Comparison of ENCODE assay signal across 1 cellular context in the genomic region with DNA sequence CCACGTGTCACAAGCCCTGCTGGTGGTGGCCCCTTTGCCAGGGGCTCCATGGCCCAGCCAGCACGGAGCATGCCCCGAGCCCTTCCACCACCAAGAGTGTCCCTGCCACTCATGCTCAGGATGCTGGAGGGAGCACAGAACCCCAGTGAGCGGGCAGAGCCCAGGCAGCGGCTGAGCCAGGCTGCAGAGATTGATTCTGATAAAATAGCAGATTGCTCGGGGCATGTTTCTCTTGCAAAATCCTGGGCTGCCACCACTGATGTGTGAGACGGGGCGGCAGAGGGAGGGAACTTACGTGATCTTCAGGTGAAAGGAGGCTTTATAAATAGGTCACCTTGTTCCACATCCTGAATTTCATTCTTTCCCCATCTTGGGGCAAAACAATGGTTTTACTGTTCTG.
TF ChIP-seq lines count a peak whose summit lies in the region.

No MANE protein-coding gene starts in this region.

TF ChIP-seq in GM23338, 12 proteins besides CTCF, POLR2A, EP300 and RAD21 (continued from another document):
- TF ChIP-seq, protein P1, sequence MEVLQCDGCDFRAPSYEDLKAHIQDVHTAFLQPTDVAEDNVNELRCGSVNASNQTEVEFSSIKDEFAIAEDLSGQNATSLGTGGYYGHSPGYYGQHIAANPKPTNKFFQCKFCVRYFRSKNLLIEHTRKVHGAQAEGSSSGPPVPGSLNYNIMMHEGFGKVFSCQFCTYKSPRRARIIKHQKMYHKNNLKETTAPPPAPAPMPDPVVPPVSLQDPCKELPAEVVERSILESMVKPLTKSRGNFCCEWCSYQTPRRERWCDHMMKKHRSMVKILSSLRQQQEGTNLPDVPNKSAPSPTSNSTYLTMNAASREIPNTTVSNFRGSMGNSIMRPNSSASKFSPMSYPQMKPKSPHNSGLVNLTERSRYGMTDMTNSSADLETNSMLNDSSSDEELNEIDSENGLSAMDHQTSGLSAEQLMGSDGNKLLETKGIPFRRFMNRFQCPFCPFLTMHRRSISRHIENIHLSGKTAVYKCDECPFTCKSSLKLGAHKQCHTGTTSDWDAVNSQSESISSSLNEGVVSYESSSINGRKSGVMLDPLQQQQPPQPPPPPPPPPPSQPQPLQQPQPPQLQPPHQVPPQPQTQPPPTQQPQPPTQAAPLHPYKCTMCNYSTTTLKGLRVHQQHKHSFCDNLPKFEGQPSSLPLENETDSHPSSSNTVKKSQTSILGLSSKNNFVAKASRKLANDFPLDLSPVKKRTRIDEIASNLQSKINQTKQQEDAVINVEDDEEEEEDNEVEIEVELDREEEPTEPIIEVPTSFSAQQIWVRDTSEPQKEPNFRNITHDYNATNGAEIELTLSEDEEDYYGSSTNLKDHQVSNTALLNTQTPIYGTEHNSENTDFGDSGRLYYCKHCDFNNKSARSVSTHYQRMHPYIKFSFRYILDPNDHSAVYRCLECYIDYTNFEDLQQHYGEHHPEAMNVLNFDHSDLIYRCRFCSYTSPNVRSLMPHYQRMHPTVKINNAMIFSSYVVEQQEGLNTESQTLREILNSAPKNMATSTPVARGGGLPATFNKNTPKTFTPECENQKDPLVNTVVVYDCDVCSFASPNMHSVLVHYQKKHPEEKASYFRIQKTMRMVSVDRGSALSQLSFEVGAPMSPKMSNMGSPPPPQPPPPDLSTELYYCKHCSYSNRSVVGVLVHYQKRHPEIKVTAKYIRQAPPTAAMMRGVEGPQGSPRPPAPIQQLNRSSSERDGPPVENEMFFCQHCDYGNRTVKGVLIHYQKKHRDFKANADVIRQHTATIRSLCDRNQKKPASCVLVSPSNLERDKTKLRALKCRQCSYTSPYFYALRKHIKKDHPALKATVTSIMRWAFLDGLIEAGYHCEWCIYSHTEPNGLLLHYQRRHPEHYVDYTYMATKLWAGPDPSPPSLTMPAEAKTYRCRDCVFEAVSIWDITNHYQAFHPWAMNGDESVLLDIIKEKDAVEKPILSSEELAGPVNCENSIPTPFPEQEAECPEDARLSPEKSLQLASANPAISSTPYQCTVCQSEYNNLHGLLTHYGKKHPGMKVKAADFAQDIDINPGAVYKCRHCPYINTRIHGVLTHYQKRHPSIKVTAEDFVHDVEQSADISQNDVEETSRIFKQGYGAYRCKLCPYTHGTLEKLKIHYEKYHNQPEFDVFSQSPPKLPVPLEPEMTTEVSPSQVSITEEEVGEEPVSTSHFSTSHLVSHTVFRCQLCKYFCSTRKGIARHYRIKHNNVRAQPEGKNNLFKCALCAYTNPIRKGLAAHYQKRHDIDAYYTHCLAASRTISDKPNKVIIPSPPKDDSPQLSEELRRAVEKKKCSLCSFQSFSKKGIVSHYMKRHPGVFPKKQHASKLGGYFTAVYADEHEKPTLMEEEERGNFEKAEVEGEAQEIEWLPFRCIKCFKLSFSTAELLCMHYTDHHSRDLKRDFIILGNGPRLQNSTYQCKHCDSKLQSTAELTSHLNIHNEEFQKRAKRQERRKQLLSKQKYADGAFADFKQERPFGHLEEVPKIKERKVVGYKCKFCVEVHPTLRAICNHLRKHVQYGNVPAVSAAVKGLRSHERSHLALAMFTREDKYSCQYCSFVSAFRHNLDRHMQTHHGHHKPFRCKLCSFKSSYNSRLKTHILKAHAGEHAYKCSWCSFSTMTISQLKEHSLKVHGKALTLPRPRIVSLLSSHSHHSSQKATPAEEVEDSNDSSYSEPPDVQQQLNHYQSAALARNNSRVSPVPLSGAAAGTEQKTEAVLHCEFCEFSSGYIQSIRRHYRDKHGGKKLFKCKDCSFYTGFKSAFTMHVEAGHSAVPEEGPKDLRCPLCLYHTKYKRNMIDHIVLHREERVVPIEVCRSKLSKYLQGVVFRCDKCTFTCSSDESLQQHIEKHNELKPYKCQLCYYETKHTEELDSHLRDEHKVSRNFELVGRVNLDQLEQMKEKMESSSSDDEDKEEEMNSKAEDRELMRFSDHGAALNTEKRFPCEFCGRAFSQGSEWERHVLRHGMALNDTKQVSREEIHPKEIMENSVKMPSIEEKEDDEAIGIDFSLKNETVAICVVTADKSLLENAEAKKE (CRISPR knock-in tag; IDR thresholded peaks at IDR 0.05): no peak
- TF ChIP-seq EZH2phosphoT487 (IDR thresholded peaks at IDR 0.05; ENCODE audit: unreplicated experiment): no peak
